Comparison of ENCODE assay signal across 8 cellular contexts in the genomic region with DNA sequence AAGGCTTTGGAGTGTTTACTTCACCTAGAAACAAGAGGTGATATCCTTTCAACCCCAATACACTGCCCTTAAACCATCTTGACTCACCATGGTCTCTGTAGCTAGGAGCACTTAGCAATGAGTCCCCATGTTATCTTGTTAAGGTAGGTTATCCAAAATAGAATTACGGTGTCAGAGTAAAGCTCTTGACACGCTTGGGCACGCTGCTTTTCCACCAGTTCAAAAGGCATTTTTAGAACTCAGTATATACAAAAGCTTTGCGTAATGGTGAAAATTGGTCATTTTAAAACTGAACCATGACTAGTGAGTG. TPM values are rescaled to one million over a fixed set of nuclear protein-coding genes. Genes with fewer than 3 reads are reported as not detected.
DNase-seq lines count a peak whose midpoint lies in the region; ATAC-seq and TF ChIP-seq lines count a peak whose summit lies in the region.
"Not testable (repeated sequence)": the region's sequence is repeated elsewhere in the genome, so short reads cannot be mapped to it uniquely, and the experiment has no call there.

No MANE protein-coding gene starts in this region.

- H3K27ac ChIP-seq in angular gyrus (ENCODE audit: low read depth, low read length) (peak overlapping the region; percentile 93), sigmoid colon (peak overlapping the region; percentile 57 to 73 (median 73)), transverse colon (peak overlapping the region; percentile 52 to 81 (median 70))
- not testable (repeated sequence) for H3K27ac ChIP-seq in mesenchymal stem cell (ENCODE audit: low read length, poor library complexity, severe bottlenecking)

- not testable (repeated sequence) for H4K91ac ChIP-seq in mesenchymal stem cell (ENCODE audit: low read length)

- not testable (repeated sequence) for H3K36me3 ChIP-seq in endocrine pancreas (ENCODE audit: control insufficient read depth, insufficient read depth, low read length); mesenchymal stem cell (ENCODE audit: control insufficient read depth in 1 of 2, insufficient read depth in 2 of 2, low read depth in 1 of 2, low read length in 2 of 2); sigmoid colon; transverse colon

- not testable (repeated sequence) for TF ChIP-seq EP300 in sigmoid colon (IDR thresholded peaks at IDR 0.05); transverse colon (IDR thresholded peaks at IDR 0.05; ENCODE audit: low read depth)

- WGBS in mesenchymal stem cell = 60% methylated on average over 4 of the region's 4 CpGs
- 85 to 87% methylated on average over 4 of the region's 4 CpGs for WGBS in sigmoid colon, 2 donors
- 79 to 82% methylated on average over 4 of the region's 4 CpGs for whole genome bisulfite sequencing in transverse colon (ENCODE audit: low coverage in 1 of 2), 2 donors

- not testable (repeated sequence) for H3K4me1 ChIP-seq in endocrine pancreas (ENCODE audit: control insufficient read depth, insufficient read depth, low read length); mesenchymal stem cell (ENCODE audit: control insufficient read depth, insufficient read depth, low read depth, low read length)
- peaks cover 2 to 33% (median 14%) of the 10 kb centered on the region in 4 donors for H3K4me1 ChIP-seq in sigmoid colon
- peaks cover 0 to 17% (median 5%) of the 10 kb centered on the region in 4 donors for H3K4me1 ChIP-seq in transverse colon

- H3K18ac ChIP-seq in mesenchymal stem cell (ENCODE audit: low read depth in 1 of 2, low read length in 2 of 2) = peak overlapping the region in 1 of 2 experiments; percentile 24

- H2BK12ac ChIP-seq in mesenchymal stem cell (ENCODE audit: low read length in 2 of 2) = peak overlapping the region in 1 of 2 experiments; percentile 52

- H3K4me3 ChIP-seq in AG10803 (ENCODE audit: low read length); mesenchymal stem cell (ENCODE audit: insufficient read depth in 1 of 2, low read depth in 1 of 2, low read length in 2 of 2); sigmoid colon; transverse colon: not testable (repeated sequence)
- H3K4me3 ChIP-seq in endocrine pancreas (ENCODE audit: control insufficient read depth, insufficient read depth, low read length) = peak overlapping the region; percentile 36

- intact Hi-C loops in Right ventricle myocardium superior (cut with DNase I); transverse colon (cut with DNase I; ENCODE audit: low total_unique reads): not testable (repeated sequence)
- intact Hi-C loops in sigmoid colon (cut with DNase I) = loop anchor here (10.0 kb wide), 1 partner anchor 261 kb away; no protein-coding TSS in a partner anchor

- in situ Hi-C loops in transverse colon (cut with MboI; ENCODE audit: low pct_ligation_motif_present in 1 of 4, low pct_unique_long_range_greater_than_20kb in 1 of 4, low sequenced_read_pairs in 3 of 4) = loop anchor here in 1 of 4 donors (25.0 kb wide), 1 partner anchor 269 kb away; no protein-coding TSS in a partner anchor

- not testable (repeated sequence) for H2AK5ac ChIP-seq in mesenchymal stem cell (ENCODE audit: low read length, severe bottlenecking)

- not testable (repeated sequence) for H2AFZ ChIP-seq in mesenchymal stem cell (ENCODE audit: low read depth, low read length)

- H3K27me3 ChIP-seq in endocrine pancreas (ENCODE audit: control insufficient read depth, insufficient read depth, low read length); mesenchymal stem cell (ENCODE audit: control insufficient read depth in 1 of 2, insufficient read depth in 1 of 2, low read length in 2 of 2); sigmoid colon; transverse colon: not testable (repeated sequence)

- H3K4ac ChIP-seq in mesenchymal stem cell (ENCODE audit: low read depth in 1 of 2, low read length in 2 of 2) = not testable (repeated sequence)

- H2BK5ac ChIP-seq in mesenchymal stem cell (ENCODE audit: low read depth, low read length, poor library complexity, severe bottlenecking) = not testable (repeated sequence)

- H3K14ac ChIP-seq in mesenchymal stem cell (ENCODE audit: low read length in 2 of 2) = not testable (repeated sequence)

- H4K8ac ChIP-seq in mesenchymal stem cell (ENCODE audit: low read length) = not testable (repeated sequence)

- H3K9me3 ChIP-seq in endocrine pancreas (ENCODE audit: control insufficient read depth, low read length); mesenchymal stem cell (ENCODE audit: control insufficient read depth, low read length); sigmoid colon; transverse colon: not testable (repeated sequence)

- not testable (repeated sequence) for H3K23ac ChIP-seq in mesenchymal stem cell (ENCODE audit: low read length in 2 of 2)

- not testable (repeated sequence) for H3K9ac ChIP-seq in endocrine pancreas (ENCODE audit: control insufficient read depth, insufficient read depth, low read length)
- H3K9ac ChIP-seq in mesenchymal stem cell (ENCODE audit: low read length) = peak overlapping the region; percentile 41

- peak; percentile 27 for ATAC-seq in Right ventricle myocardium superior (ENCODE audit: poor library complexity)

- H3K79me1 ChIP-seq in mesenchymal stem cell (replicated peaks; ENCODE audit: low read length, poor library complexity, severe bottlenecking) = not testable (repeated sequence)

- TF ChIP-seq CTCF in AG10803 (conservative IDR thresholded peaks at IDR 0.05; ENCODE audit: low read length); sigmoid colon (IDR thresholded peaks at IDR 0.05); transverse colon (IDR thresholded peaks at IDR 0.05): not testable (repeated sequence)

- TF ChIP-seq POLR2A in sigmoid colon (IDR thresholded peaks at IDR 0.05); transverse colon (IDR thresholded peaks at IDR 0.05): not testable (repeated sequence)

- H2BK120ac ChIP-seq in mesenchymal stem cell (ENCODE audit: low read depth, low read length) = not testable (repeated sequence)

- DNase-seq in AG10803 (ENCODE audit: low read depth) = peak; percentile 30
- DNase-seq in NCI-H2029 (lab: John Stamatoyannopoulos, UW) = peak; percentile 53
- DNase-seq in Right ventricle myocardium superior, sigmoid colon, transverse colon: not testable (repeated sequence)
- peak; percentile 57 for DNase-seq in mesenchymal stem cell

- not testable (repeated sequence) for H2BK15ac ChIP-seq in mesenchymal stem cell (ENCODE audit: low read depth, poor library complexity, severe bottlenecking)

- not testable (repeated sequence) for H3K4me2 ChIP-seq in mesenchymal stem cell (ENCODE audit: low read length, poor library complexity, severe bottlenecking)

RNA-seq across cellular contexts. Expression of a gene that starts 46.9 kb away (rescaled TPM):
- total RNA-seq in Right ventricle myocardium superior (10.0 TPM), sigmoid colon (10 to 100 TPM; 14.3 to 47.2 (median 24.0) TPM), transverse colon (10 to 100 TPM; 24.3 to 87.8 (median 27.5) TPM)
- 10.9 TPM for polyA plus RNA-seq in mesenchymal stem cell (2013, experiment 1 of 2)
- 10.6 TPM for polyA plus RNA-seq in mesenchymal stem cell (2013, experiment 2 of 2)
- 10 to 100 TPM in 1 of 3 donors, 1 to 10 TPM in 2; 3.0 to 10.7 (median 6.0) TPM for polyA plus RNA-seq in sigmoid colon

RNA-seq across cellular contexts. Expression of a gene that starts 48.2 kb away (rescaled TPM):
- total RNA-seq in Right ventricle myocardium superior (180 TPM), sigmoid colon (100 to 1,000 TPM; 116 to 190 (median 185) TPM), transverse colon (100 to 1,000 TPM in 2 of 4 donors, 10 to 100 TPM in 2; 32.4 to 123 (median 95.8) TPM)
- 134 TPM for polyA plus RNA-seq in mesenchymal stem cell (2013, experiment 1 of 2)
- 139 TPM for polyA plus RNA-seq in mesenchymal stem cell (2013, experiment 2 of 2)
- polyA plus RNA-seq in sigmoid colon = 100 to 1,000 TPM in 2 of 3 donors, 10 to 100 TPM in 1; 94.7 to 266 (median 187) TPM
